Comparison of ENCODE assay signal across 8 cellular contexts in genomic region chr15:85618956-85619491, GRCh38.
DNase-seq lines count a peak whose midpoint lies in the region; ATAC-seq, FAIRE-seq and TF ChIP-seq lines count a peak whose summit lies in the region.

No MANE protein-coding gene starts in this region.

- no peak for TF ChIP-seq EP300 in HepG2 (IDR thresholded peaks at IDR 0.05; ENCODE audit: low read depth in 2 of 2, low read length in 2 of 2)
- TF ChIP-seq EP300 in HepG2 (CRISPR knock-in tag; IDR thresholded peaks at IDR 0.05; ENCODE audit: borderline replicate concordance) = no peak

- H2AFZ ChIP-seq in HepG2 (ENCODE audit: low read length) = no peak overlapping the region

- FAIRE-seq in HepG2 (lab: Jason Lieb, UNC) = no peak

- H3K9me3 ChIP-seq in liver (ENCODE audit: control insufficient read depth in 4 of 4, low read length in 3 of 4) (no peaks in the 10 kb centered on the region), HepG2 (ENCODE audit: low read length) (no peaks in the 10 kb centered on the region), thyroid gland (no peaks in the 10 kb centered on the region), SJCRH30 (replicated peaks) (no peaks in the 10 kb centered on the region)

- no peak overlapping the region for H3K27ac Mint-ChIP-seq in activated T-cell treated with anti-CD3 and anti-CD28 coated beads, Interleukin-2, amount 50 U/mL, for 72 hours

- ATAC-seq in HepG2 (no peak), foreskin keratinocyte (peak; percentile 84), omental fat pad (ENCODE audit: low FRiP score) (peak; percentile 89)
- peak; percentile 88 to 93 for ATAC-seq in activated T-cell treated with anti-CD3 and anti-CD28 coated beads, Interleukin-2, amount 50 U/mL, for 72 hours (replicated peaks in 1 of 2)

- H3K4me2 ChIP-seq in HepG2 (ENCODE audit: low read depth, low read length) = no peak overlapping the region

- no peaks in the 10 kb centered on the region for H3K27me3 Mint-ChIP-seq in activated T-cell treated with anti-CD3 and anti-CD28 coated beads, Interleukin-2, amount 50 U/mL, for 72 hours (ENCODE audit: low read depth)

- BruUV-seq in HepG2 (replicated peaks; lab: Mats Ljungman, UMichigan) = no TSS peak

- no peaks in the 10 kb centered on the region for H3K9me3 Mint-ChIP-seq in activated T-cell treated with anti-CD3 and anti-CD28 coated beads, Interleukin-2, amount 50 U/mL, for 72 hours

- H4K20me1 ChIP-seq in HepG2 (ENCODE audit: insufficient read depth, low read length) = no peaks in the 10 kb centered on the region

- TF ChIP-seq RAD21 in liver (IDR thresholded peaks at IDR 0.05) (peak in 1 of 2 donors; percentile 3), HepG2 (CRISPR knock-in tag; IDR thresholded peaks at IDR 0.05) (no peak)

- no peaks in the 10 kb centered on the region for H3K79me2 ChIP-seq in HepG2 (ENCODE audit: insufficient read depth, low read length)

- H3K36me3 ChIP-seq in liver (ENCODE audit: control insufficient read depth in 4 of 4, insufficient read depth in 3 of 4, low read depth in 1 of 4, low read length in 3 of 4) (no peaks in the 10 kb centered on the region), HepG2 (replicated peaks in 1 of 2; ENCODE audit: control insufficient read depth in 1 of 2, insufficient read depth in 2 of 2, low read length in 2 of 2) (no peaks in the 10 kb centered on the region), thyroid gland (no peaks in the 10 kb centered on the region), SJCRH30 (no peaks in the 10 kb centered on the region)

- TF ChIP-seq CTCF in liver (IDR thresholded peaks at IDR 0.05; ENCODE audit: low read depth, low read length, missing input control) = no peak
- TF ChIP-seq CTCF in HepG2 (CRISPR knock-in tag; IDR thresholded peaks at IDR 0.05) = no peak
- TF ChIP-seq CTCF in foreskin keratinocyte (conservative IDR thresholded peaks at IDR 0.05) = no peak
- no peak for TF ChIP-seq CTCF in omental fat pad (IDR thresholded peaks at IDR 0.05)
- TF ChIP-seq CTCF in thyroid gland (IDR thresholded peaks at IDR 0.05) = no peak

- 66% methylated on average over 8 of the region's 8 CpGs for WGBS in liver
- WGBS in HepG2 (ENCODE audit: low lambda C conversion rate) = 95% methylated on average over 8 of the region's 8 CpGs
- WGBS in thyroid gland, 2 donors = 49% methylated on average over 8 of the region's 8 CpGs

- in situ Hi-C loops in HepG2 (cut with HindIII; ENCODE audit: extremely low pct_ligation_motif_present, low pct_unique_long_range_greater_than_20kb) = loop anchor here (25.0 kb wide), 1 partner anchor 218 kb away; no protein-coding TSS in a partner anchor

- CTCF ChIA-PET in HepG2 (lab: Yijun Ruan, JAX; ENCODE audit: low intra/inter-chr PET ratio, low total read pairs) = no interaction called here

- peaks cover 28% of the 10 kb centered on the region for H3K4me1 Mint-ChIP-seq in activated T-cell treated with anti-CD3 and anti-CD28 coated beads, Interleukin-2, amount 50 U/mL, for 72 hours (ENCODE audit: low read depth)

- intact Hi-C loops in HepG2 (cut with micrococcal nuclease; ENCODE audit: unreplicated experiment) = loop anchor here (10.0 kb wide), 2 partner anchors 216 to 324 kb away; no protein-coding TSS in a partner anchor
- intact Hi-C loops in thyroid gland (cut with DNase I) = no loop called here

- TF ChIP-seq POLR2A in HepG2 (IDR thresholded peaks at IDR 0.05; ENCODE audit: insufficient read depth in 1 of 2, low read depth in 2 of 2, low read length in 2 of 2) (no peak), thyroid gland (IDR thresholded peaks at IDR 0.05) (peak in 1 of 2 donors; percentile 33)

- H3K4me1 ChIP-seq in liver (ENCODE audit: control insufficient read depth in 4 of 4, insufficient read depth in 4 of 4, low read length in 3 of 4) = peaks cover 2 to 12% (median 8%) of the 10 kb centered on the region in 4 donors
- peaks cover 22% of the 10 kb centered on the region for H3K4me1 ChIP-seq in HepG2 (ENCODE audit: insufficient read depth, low read length)
- H3K4me1 ChIP-seq in foreskin keratinocyte = peaks cover 24% of the 10 kb centered on the region
- peaks cover 38 to 68% of the 10 kb centered on the region in 2 donors for H3K4me1 ChIP-seq in thyroid gland
- H3K4me1 ChIP-seq in SJCRH30 = peaks cover 5% of the 10 kb centered on the region; the same call in 1 of the 2 replicates

- H3K27me3 ChIP-seq in liver (ENCODE audit: control insufficient read depth in 4 of 4, insufficient read depth in 4 of 4, low read length in 3 of 4) (no peaks in the 10 kb centered on the region), HepG2 (ENCODE audit: control insufficient read depth in 1 of 2, insufficient read depth in 2 of 2, low read length in 2 of 2) (no peaks in the 10 kb centered on the region), foreskin keratinocyte (no peaks in the 10 kb centered on the region), thyroid gland (no peaks in the 10 kb centered on the region), SJCRH30 (no peaks in the 10 kb centered on the region)

- H3K36me3 Mint-ChIP-seq in activated T-cell treated with anti-CD3 and anti-CD28 coated beads, Interleukin-2, amount 50 U/mL, for 72 hours (ENCODE audit: insufficient read depth in 2 of 2) = peaks cover 0 to 1% of the 10 kb centered on the region in 2 donors

- H3K9ac ChIP-seq in liver (ENCODE audit: low read depth in 1 of 2, low read length in 2 of 2) = peak overlapping the region in 1 of 2 donors; percentile 73
- H3K9ac ChIP-seq in HepG2 (ENCODE audit: insufficient read depth, low read depth, low read length) = no peak overlapping the region

- POLR2A ChIA-PET in HepG2 (lab: Yijun Ruan, JAX) = no interaction called here

- DNase-seq in HepG2 (ENCODE audit: low spot score) (no peak), M059J (ENCODE audit: low read depth) (peak; percentile 94), foreskin keratinocyte (peak; percentile 80 to 85), omental fat pad (ENCODE audit: low spot score) (no peak), thyroid gland (peak in 1 of 2 donors; percentile 31), SJCRH30 (no peak)
- DNase-seq in activated T-cell treated with anti-CD3 and anti-CD28 coated beads, Interleukin-2, amount 50 U/mL, for 72 hours = peak; percentile 71 to 73

- no peak overlapping the region for H3K4me3 Mint-ChIP-seq in activated T-cell treated with anti-CD3 and anti-CD28 coated beads, Interleukin-2, amount 50 U/mL, for 72 hours

- H3K27ac ChIP-seq in liver (ENCODE audit: low read depth in 1 of 2, low read length in 2 of 2) (peak overlapping the region; percentile 47 to 56), HepG2 (ENCODE audit: extremely low read length, insufficient read depth, low read length) (no peak overlapping the region), foreskin keratinocyte (peak overlapping the region; percentile 95), thyroid gland (peak overlapping the region in 2 of 3 donors; percentile 65 to 77), SJCRH30 (no peak overlapping the region)

- H3K4me3 ChIP-seq in liver (ENCODE audit: low read depth in 1 of 3, low read length in 3 of 3) (no peak overlapping the region), HepG2 (replicated peaks in 1 of 3; ENCODE audit: insufficient read depth in 1 of 3, low read depth in 2 of 3, low read length in 3 of 3) (no peak overlapping the region), thyroid gland (replicated peaks in 1 of 3) (peak overlapping the region in 1 of 3 donors; percentile 23), SJCRH30 (no peak overlapping the region)

TF ChIP-seq in liver, 16 proteins besides CTCF, POLR2A, EP300 and RAD21:
- peak; percentile 16 for TF ChIP-seq SP1 (IDR thresholded peaks at IDR 0.05)
- TF ChIP-seq HNF4A (conservative IDR thresholded peaks at IDR 0.05) = no peak

TF ChIP-seq in HepG2, 621 proteins besides CTCF, POLR2A, EP300 and RAD21 (continues in another document):
- TF ChIP-seq DZIP1 (CRISPR knock-in tag; IDR thresholded peaks at IDR 0.05) (no peak), ZNF639 (CRISPR knock-in tag; conservative IDR thresholded peaks at IDR 0.05) (no peak), ZNF335 (CRISPR knock-in tag; IDR thresholded peaks at IDR 0.05) (no peak), FLYWCH1 (CRISPR knock-in tag; IDR thresholded peaks at IDR 0.05) (no peak), PLSCR1 (CRISPR knock-in tag; IDR thresholded peaks at IDR 0.05; ENCODE audit: borderline replicate concordance) (no peak), ZNF891 (CRISPR knock-in tag; IDR thresholded peaks at IDR 0.05) (no peak)

Comparison
In these comparisons a context has a peak if more than half of its experiments do, and no peak if none do; other contexts are left out.
1. H3K27ac ChIP-seq: peak in liver (2 of 2), foreskin keratinocyte (single experiment) and thyroid gland (2 of 3); none in HepG2 (single experiment) and SJCRH30 (single experiment).
2. DNase-seq: peak in M059J (single experiment), activated T-cell treated with anti-CD3 and anti-CD28 coated beads, Interleukin-2, amount 50 U/mL, for 72 hours (2 of 2) and foreskin keratinocyte (2 of 2); none in HepG2 (single experiment), omental fat pad (single experiment) and SJCRH30 (0 of 2).